In genomic region chr16:48611329-48612137, GRCh38 we compare ENCODE assay signal across 8 cellular contexts. TPM values are rescaled to one million over a fixed set of nuclear protein-coding genes. Genes with fewer than 3 reads are reported as not detected.
DNase-seq lines count a peak whose midpoint lies in the region; ATAC-seq lines count a peak whose summit lies in the region.

No MANE protein-coding gene starts in this region.

- peaks cover 5% of the 10 kb centered on the region for H3K36me3 Mint-ChIP-seq in activated T-cell treated with anti-CD3 and anti-CD28 coated beads, Interleukin-2, amount 50 U/mL, for 24 hours (ENCODE audit: low read depth)
- peaks cover 0 to 4% (median 3%) of the 10 kb centered on the region in 3 donors for H3K36me3 Mint-ChIP-seq in immature natural killer cell

- H3K27ac Mint-ChIP-seq in activated T-cell treated with anti-CD3 and anti-CD28 coated beads, Interleukin-2, amount 50 U/mL, for 24 hours: peak overlapping the region; percentile 93
- peak overlapping the region; percentile 98 to 99 (median 98) for H3K27ac Mint-ChIP-seq in immature natural killer cell

- in situ Hi-C loops in ACHN (cut with HindIII; ENCODE audit: low pct_ligation_motif_present, low pct_unique_long_range_greater_than_20kb, low sequenced_read_pairs): no loop called here

- no peaks in the 10 kb centered on the region for H3K27me3 Mint-ChIP-seq in activated T-cell treated with anti-CD3 and anti-CD28 coated beads, Interleukin-2, amount 50 U/mL, for 24 hours
- peaks cover 16 to 39% (median 33%) of the 10 kb centered on the region in 3 donors for H3K27me3 Mint-ChIP-seq in immature natural killer cell (ENCODE audit: low read depth in 3 of 3)

- H3K9me3 Mint-ChIP-seq in activated T-cell treated with anti-CD3 and anti-CD28 coated beads, Interleukin-2, amount 50 U/mL, for 24 hours: peaks cover 3% of the 10 kb centered on the region
- H3K9me3 Mint-ChIP-seq in immature natural killer cell: peaks cover 0 to 4% (median 1%) of the 10 kb centered on the region in 6 donors

- peak; percentile 16 for DNase-seq in NCI-H2171 (lab: John Stamatoyannopoulos, UW)
- peak; percentile 72 for DNase-seq in activated T-cell treated with anti-CD3 and anti-CD28 coated beads, Interleukin-2, amount 50 U/mL, for 24 hours
- DNase-seq in immature natural killer cell: peak; percentile 78 to 85 (median 78)
- DNase-seq in stimulated activated CD8-positive, alpha-beta memory T cell treated with anti-CD3 and anti-CD28 coated beads, Interleukin-4, amount 100 ng/mL, for 24 hours (ENCODE audit: low read depth): peak; percentile 52
- DNase-seq in ACHN: no peak
- DNase-seq in OCI-M2 (lab: John Stamatoyannopoulos, UW; ENCODE audit: unreplicated experiment): no peak

- H3K4me3 Mint-ChIP-seq in activated T-cell treated with anti-CD3 and anti-CD28 coated beads, Interleukin-2, amount 50 U/mL, for 24 hours: peak overlapping the region; percentile 87
- H3K4me3 Mint-ChIP-seq in immature natural killer cell: peak overlapping the region; percentile 52 to 80 (median 78)

- H3K4me1 Mint-ChIP-seq in activated T-cell treated with anti-CD3 and anti-CD28 coated beads, Interleukin-2, amount 50 U/mL, for 24 hours (ENCODE audit: low read depth): peaks cover 44% of the 10 kb centered on the region
- H3K4me1 Mint-ChIP-seq in immature natural killer cell: peaks cover 37 to 44% of the 10 kb centered on the region in 2 donors

- ATAC-seq in GM19351 (IDR thresholded peaks at IDR 0.05; ENCODE audit: unreplicated experiment): peak; percentile 24
- ATAC-seq in GM19452 (IDR thresholded peaks at IDR 0.05; ENCODE audit: unreplicated experiment): no peak

RNA-seq across cellular contexts. Expression of gene N4BP1, which starts 1.6 kb away (rescaled TPM):
- polyA plus RNA-seq in immature natural killer cell: 10 to 100 TPM; 13.1 to 40.3 (median 22.3) TPM

Comparison
In these comparisons a context has a peak if more than half of its experiments do, and no peak if none do; other contexts are left out.
1. DNase-seq: peak in NCI-H2171 (single experiment), activated T-cell treated with anti-CD3 and anti-CD28 coated beads, Interleukin-2, amount 50 U/mL, for 24 hours (single experiment), immature natural killer cell (3 of 3) and stimulated activated CD8-positive, alpha-beta memory T cell treated with anti-CD3 and anti-CD28 coated beads, Interleukin-4, amount 100 ng/mL, for 24 hours (single experiment); none in ACHN (single experiment) and OCI-M2 (single experiment).